27 cellular contexts compared by ENCODE assay signal in the genomic region with DNA sequence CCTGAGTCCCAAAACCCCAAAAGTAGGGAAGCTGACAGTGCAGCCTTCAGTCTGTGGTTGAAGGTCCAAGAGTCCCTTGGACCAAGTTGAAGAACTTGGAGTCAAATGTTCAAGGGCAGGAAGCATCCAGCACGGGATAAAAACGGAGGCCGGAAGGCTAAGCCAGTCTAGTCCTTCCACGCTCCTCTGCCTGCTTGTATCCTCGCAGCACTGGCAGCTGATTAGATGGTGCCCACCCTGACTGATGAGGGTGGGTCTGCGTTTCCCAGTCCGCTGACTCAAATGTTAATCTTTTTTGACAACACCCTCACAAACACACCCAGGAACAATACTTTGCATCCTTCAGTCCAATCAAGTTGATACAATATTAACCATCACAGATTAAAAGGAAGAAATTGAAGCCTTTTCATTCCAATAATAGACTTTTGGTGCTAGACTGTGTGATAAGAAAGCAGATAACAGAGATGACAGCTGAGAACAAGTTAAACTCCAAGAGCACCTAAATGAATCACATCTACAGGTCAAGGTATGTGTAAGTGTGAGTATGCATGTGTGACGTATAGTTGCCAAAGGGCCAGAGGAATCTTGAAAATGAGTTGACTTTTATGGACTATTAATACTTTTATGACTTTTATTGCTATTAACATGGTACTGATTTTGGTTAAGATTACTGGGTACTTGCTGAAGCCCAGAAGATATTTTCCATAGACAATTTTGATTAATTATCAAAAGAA.
"Had no signal": no experiment of that assay in that cellular context is flagged by ENCODE, and none has a peak within 500 bp of the region (broad histone marks: within the 10 kb centered on the region; RNA-seq: fewer than 3 reads in every experiment).

No MANE protein-coding gene starts in this region.

- DNase-seq: activated CD4-positive, alpha-beta T cell treated with anti-CD3 and anti-CD28 coated beads for 48 hours; activated CD4-positive, alpha-beta T cell treated with anti-CD3 and anti-CD28 coated beads, Interleukin-2, amount 50 U/mL, for 48 hours; activated CD8-positive, alpha-beta memory T cell treated with anti-CD3 and anti-CD28 coated beads for 24 hours; activated effector memory CD4-positive, alpha-beta T cell treated with Interleukin-2 at 50 U/mL for 16 hours; activated naive CD4-positive, alpha-beta T cell treated with Interleukin-2 at 50 U/mL for 16 hours; adrenal gland; aorta; brain microvascular endothelial cell; central memory CD4-positive, alpha-beta T cell; endodermal cell; gastrocnemius medialis; glutamatergic neuron; left cardiac atrium; right cardiac atrium; stimulated activated CD4-positive, alpha-beta T cell treated with anti-CD3 and anti-CD28 coated beads, Interleukin-2, amount 100 ng/mL, for 48 hours; stimulated activated naive CD8-positive, alpha-beta T cell treated with anti-CD3 and anti-CD28 coated beads, Interleukin-15, Interleukin-2, amounts not matched to agents 100 U/mL and 50 U/mL, for 24 hours; T-helper 17 cell; T1000; trophoblast cell; uterus; WERI-Rb-1 had no signal

- H3K9me3 ChIP-seq: adrenal gland, gastrocnemius medialis, thoracic aorta, uterus had no signal

- H3K4me3 Mint-ChIP-seq: activated naive CD8-positive, alpha-beta T cell; dendritic cell treated with granulocyte-macrophage colony-stimulating factor and Interleukin-4, amounts not matched to agents 40 ng/mL and 50 ng/mL, for 4 days; endodermal cell; natural killer cell treated with Interleukin-12 subunit alpha and Interleukin-12 subunit beta and Interleukin-15 and Interleukin-18, amount 100 ng/mL, for 72 hours; T-helper 17 cell had no signal

- H3K36me3 ChIP-seq: adrenal gland, brain microvascular endothelial cell, gastrocnemius medialis, thoracic aorta, uterus, WERI-Rb-1 had no signal

- H3K27me3 ChIP-seq: adrenal gland, brain microvascular endothelial cell, gastrocnemius medialis, uterus had no signal

- H3K36me3 Mint-ChIP-seq: activated naive CD8-positive, alpha-beta T cell; natural killer cell treated with Interleukin-12 subunit alpha and Interleukin-12 subunit beta and Interleukin-15 and Interleukin-18, amount 100 ng/mL, for 72 hours had no signal

- H3K4me1 ChIP-seq: adrenal gland, gastrocnemius medialis, uterus had no signal

- H3K4me1 Mint-ChIP-seq: endodermal cell, T-helper 17 cell had no signal

- H3K27me3 Mint-ChIP-seq: activated naive CD8-positive, alpha-beta T cell; dendritic cell treated with granulocyte-macrophage colony-stimulating factor and Interleukin-4, amounts not matched to agents 40 ng/mL and 50 ng/mL, for 4 days; natural killer cell treated with Interleukin-12 subunit alpha and Interleukin-12 subunit beta and Interleukin-15 and Interleukin-18, amount 100 ng/mL, for 72 hours; T-helper 17 cell had no signal

- H3K27ac ChIP-seq: adrenal gland, brain microvascular endothelial cell, gastrocnemius medialis, thoracic aorta, uterus, WERI-Rb-1 had no signal

- H3K27ac Mint-ChIP-seq: activated naive CD8-positive, alpha-beta T cell; dendritic cell treated with granulocyte-macrophage colony-stimulating factor and Interleukin-4, amounts not matched to agents 40 ng/mL and 50 ng/mL, for 4 days; endodermal cell; natural killer cell treated with Interleukin-12 subunit alpha and Interleukin-12 subunit beta and Interleukin-15 and Interleukin-18, amount 100 ng/mL, for 72 hours; T-helper 17 cell had no signal

- H3K9me3 Mint-ChIP-seq: endodermal cell had no signal

- H3K4me3 ChIP-seq: adrenal gland, gastrocnemius medialis, thoracic aorta, uterus had no signal

- FAIRE-seq: islet of Langerhans had no signal

- ATAC-seq: activated CD4-positive, CD25-positive, alpha-beta regulatory T cell treated with anti-CD3 and anti-CD28 coated beads, Interleukin-2, amount 50 U/mL, for 24 hours; gastrocnemius medialis; left cardiac atrium; natural killer cell treated with Interleukin-12 subunit alpha and Interleukin-12 subunit beta and Interleukin-15 and Interleukin-18, amount 100 ng/mL, for 72 hours; right cardiac atrium; stimulated activated naive CD8-positive, alpha-beta T cell treated with anti-CD3 and anti-CD28 coated beads, Interleukin-15, Interleukin-2, amounts not matched to agents 100 U/mL and 50 U/mL, for 24 hours; T-helper 17 cell had no signal
